ENCODE assay signal across 9 cellular contexts in genomic region chr11:83072689-83073242, GRCh38. TPM values are rescaled to one million over a fixed set of nuclear protein-coding genes. Genes with fewer than 3 reads are reported as not detected.
A peak's percentile ranks its signal among the peaks of the same experiment; 100 is the strongest.
DNase-seq lines count a peak whose midpoint lies in the region; ATAC-seq and TF ChIP-seq lines count a peak whose summit lies in the region.
"Had no signal": no experiment of that assay in that cellular context is flagged by ENCODE, and none has a peak within 500 bp of the region (broad histone marks: within the 10 kb centered on the region; RNA-seq: fewer than 3 reads in every experiment).

No MANE protein-coding gene starts in this region.

- peak in 1 of 3 donors; percentile 24 for DNase-seq in CD4-positive, CD25-positive, alpha-beta regulatory T cell
- DNase-seq in IMR-90 (no peak), ecto neural progenitor cell (ENCODE audit: low spot score) (peak; percentile 46), neural crest cell (ENCODE audit: low read depth, low spot score) (no peak), mesenteric fat pad (ENCODE audit: low spot score) (no peak), COR-L47 (lab: John Stamatoyannopoulos, UW) (no peak), GM13977 (ENCODE audit: low spot score) (no peak)
- no peak for DNase-seq in activated CD4-positive, CD25-positive, alpha-beta regulatory T cell treated with anti-CD3 and anti-CD28 coated beads, Interleukin-2, amount 50 U/mL, for 72 hours

- H4K8ac ChIP-seq in IMR-90 (ENCODE audit: low read depth in 2 of 2, low read length in 2 of 2), result peak overlapping the region; percentile 75 to 98

- H2AK9ac ChIP-seq in IMR-90 (replicated peaks; ENCODE audit: low read depth, low read length, poor library complexity), result peak overlapping the region; percentile 94

- H2BK15ac ChIP-seq in IMR-90 (ENCODE audit: low read depth, low read length), result 0 out of 3 replicates have a peak overlapping the region, but pooled peaks have one; percentile 17

- peak overlapping the region; percentile 99 for H3K4ac ChIP-seq in IMR-90 (ENCODE audit: low read depth, low read length)

- WGBS in IMR-90 (ENCODE audit: extremely low coverage in 2 of 2, insufficient read length in 1 of 2), 2 experiments, result no CpG with 5 or more reads among the region's 18 CpGs

- peak overlapping the region; percentile 78 for H4K5ac ChIP-seq in IMR-90 (ENCODE audit: low read depth, low read length)

- no peaks in the 10 kb centered on the region for H3K27me3 ChIP-seq in CD4-positive, CD25-positive, alpha-beta regulatory T cell (ENCODE audit: control insufficient read depth, insufficient read depth, low read length)
- no peaks in the 10 kb centered on the region for H3K27me3 ChIP-seq in IMR-90 (ENCODE audit: control insufficient read depth, insufficient read depth, low read length)

- no peak overlapping the region for H3K18ac ChIP-seq in IMR-90 (ENCODE audit: low read depth, low read length)

- H3K23ac ChIP-seq in IMR-90 (ENCODE audit: low read depth, low read length), result peak overlapping the region; percentile 99

- peak overlapping the region; percentile 99 for H3K56ac ChIP-seq in IMR-90 (ENCODE audit: extremely low read depth, insufficient read depth, low read length)

- no peaks in the 10 kb centered on the region for H3K9me1 ChIP-seq in IMR-90 (ENCODE audit: insufficient read depth, low read length)

- peak overlapping the region; percentile 72; the same call in 1 of the 2 replicates for H2BK120ac ChIP-seq in IMR-90 (ENCODE audit: low read depth, low read length)

- H3K4me2 ChIP-seq in IMR-90 (ENCODE audit: low read depth, low read length), result peak overlapping the region; percentile 87

- in situ Hi-C loops in IMR-90 (cut with MboI; ENCODE audit: low sequenced_read_pairs), result loop anchor here (10.0 kb wide), 1 partner anchor 168 kb away; the partner anchor contains the start of genes DDIAS and PRCP
- in situ Hi-C loops in GM13977 (cut with MboI; ENCODE audit: low pct_unique_long_range_greater_than_20kb, low sequenced_read_pairs, unreplicated experiment), result loop anchor here (10.0 kb wide), 1 partner anchor 168 kb away; the partner anchor contains the start of genes DDIAS and PRCP

- H3K14ac ChIP-seq in IMR-90 (replicated peaks; ENCODE audit: low read depth, low read length), result peak overlapping the region; percentile 100

- H3K4me1 ChIP-seq in CD4-positive, CD25-positive, alpha-beta regulatory T cell (ENCODE audit: control insufficient read depth, insufficient read depth, low read length, poor library complexity, severe bottlenecking), result peaks cover 55% of the 10 kb centered on the region
- H3K4me1 ChIP-seq in IMR-90 (ENCODE audit: control insufficient read depth, insufficient read depth, low read length), result peaks cover 7% of the 10 kb centered on the region

- POLR2A ChIA-PET in IMR-90 (lab: Charles Lee; ENCODE audit: unreplicated experiment), result interaction anchor here (1.5 kb wide), 1 partner anchor 21 kb away, joined by 4 read pairs; no protein-coding TSS in a partner anchor

- no peak overlapping the region for H3K27ac Mint-ChIP-seq in CD4-positive, CD25-positive, alpha-beta regulatory T cell
- H3K27ac Mint-ChIP-seq in neural crest cell (ENCODE audit: unreplicated experiment), result peak overlapping the region; percentile 88
- H3K27ac Mint-ChIP-seq: nephron had no signal

- CTCF ChIA-PET in IMR-90 (lab: Yijun Ruan, JAX), result no interaction called here

- H3K9me3 ChIP-seq in CD4-positive, CD25-positive, alpha-beta regulatory T cell (ENCODE audit: control insufficient read depth in 2 of 2, low read length in 2 of 2), result no peaks in the 10 kb centered on the region
- no peaks in the 10 kb centered on the region for H3K9me3 ChIP-seq in IMR-90 (ENCODE audit: control insufficient read depth, insufficient read depth, low read length)

- peaks cover 14% of the 10 kb centered on the region for H3K36me3 Mint-ChIP-seq in CD4-positive, CD25-positive, alpha-beta regulatory T cell
- peaks cover 8% of the 10 kb centered on the region for H3K36me3 Mint-ChIP-seq in neural crest cell (ENCODE audit: low read depth)

- peaks cover 29 to 49% (median 39%) of the 10 kb centered on the region in 4 donors for H3K4me1 Mint-ChIP-seq in CD4-positive, CD25-positive, alpha-beta regulatory T cell
- peaks cover 17% of the 10 kb centered on the region for H3K4me1 Mint-ChIP-seq in neural crest cell

- peak overlapping the region; percentile 87 for H3K4me3 ChIP-seq in CD4-positive, CD25-positive, alpha-beta regulatory T cell (ENCODE audit: low read depth, low read length)
- peak overlapping the region; percentile 64 for H3K4me3 ChIP-seq in IMR-90 (ENCODE audit: insufficient read depth, low read depth, low read length)

- peak overlapping the region; percentile 95 for H3K9ac ChIP-seq in IMR-90 (ENCODE audit: low read depth, low read length)

- H3K27ac ChIP-seq in CD4-positive, CD25-positive, alpha-beta regulatory T cell (ENCODE audit: insufficient read depth, low read length, poor library complexity, severe bottlenecking), result peak overlapping the region; percentile 93
- H3K27ac ChIP-seq in IMR-90 (ENCODE audit: insufficient read depth, low read length), result peak overlapping the region; percentile 93

- no peak for TF ChIP-seq POLR2A in IMR-90 (IDR thresholded peaks at IDR 0.05; ENCODE audit: low read depth, low read length)

- no peak overlapping the region for H2BK20ac ChIP-seq in IMR-90 (ENCODE audit: low read depth, low read length)

- dilution Hi-C loops in IMR-90 (cut with HindIII; ENCODE audit: low sequenced_read_pairs, unreplicated experiment), result loop anchor here (25.0 kb wide), 1 partner anchor 90 kb away; the partner anchor contains the start of gene PCF11

- intact Hi-C loops in IMR-90 (cut with micrococcal nuclease), result loop anchor here (5.0 to 10.0 kb wide), 3 partner anchors 60 to 358 kb away; no protein-coding TSS in a partner anchor

- peaks cover 0 to 2% (median 0%) of the 10 kb centered on the region in 7 donors for H3K9me3 Mint-ChIP-seq in CD4-positive, CD25-positive, alpha-beta regulatory T cell
- no peaks in the 10 kb centered on the region for H3K9me3 Mint-ChIP-seq in neural crest cell
- H3K9me3 Mint-ChIP-seq: nephron had no signal

- peak overlapping the region; percentile 96 for H2AFZ ChIP-seq in IMR-90 (replicated peaks; ENCODE audit: low read length, poor library complexity)

- no TSS peak for BruUV-seq in IMR-90 (replicated peaks; lab: Mats Ljungman, UMichigan)

- ATAC-seq in CD4-positive, CD25-positive, alpha-beta regulatory T cell (ENCODE audit: low read depth in 2 of 2), result no peak
- no peak for ATAC-seq in IMR-90 (ENCODE audit: low read depth)

- peaks cover 4% of the 10 kb centered on the region; the same call in 1 of the 2 replicates for H4K20me1 ChIP-seq in IMR-90 (ENCODE audit: insufficient read depth, low read length)

- TF ChIP-seq RAD21 in IMR-90 (IDR thresholded peaks at IDR 0.05; ENCODE audit: low read length), result no peak

- peak overlapping the region; percentile 87 for H2AK5ac ChIP-seq in IMR-90 (ENCODE audit: low read depth, low read length)

- no peak overlapping the region for H3K4me3 Mint-ChIP-seq in CD4-positive, CD25-positive, alpha-beta regulatory T cell
- H3K4me3 Mint-ChIP-seq in neural crest cell, result no peak overlapping the region
- H3K4me3 Mint-ChIP-seq: nephron had no signal

- H2BK5ac ChIP-seq in IMR-90 (ENCODE audit: low read depth, low read length, poor library complexity, severe bottlenecking), result peak overlapping the region; percentile 94

- TF ChIP-seq CTCF in IMR-90 (conservative IDR thresholded peaks at IDR 0.05; ENCODE audit: low read depth, low read length), result no peak
- TF ChIP-seq CTCF in neural crest cell (conservative IDR thresholded peaks at IDR 0.05), result no peak
- no peak for TF ChIP-seq CTCF in GM13977 (IDR thresholded peaks at IDR 0.05; ENCODE audit: extremely low read depth, insufficient read depth, missing control alignments)

- peaks cover 3% of the 10 kb centered on the region for H3K36me3 ChIP-seq in CD4-positive, CD25-positive, alpha-beta regulatory T cell (ENCODE audit: control insufficient read depth, insufficient read depth, low read length)
- H3K36me3 ChIP-seq in IMR-90 (ENCODE audit: control insufficient read depth, insufficient read depth, low read length), result peaks cover 4% of the 10 kb centered on the region

- no peaks in the 10 kb centered on the region for H3K27me3 Mint-ChIP-seq in CD4-positive, CD25-positive, alpha-beta regulatory T cell
- no peaks in the 10 kb centered on the region for H3K27me3 Mint-ChIP-seq in neural crest cell (ENCODE audit: low read depth)

- peaks cover 18 to 70% of the 10 kb centered on the region in 2 experiments for H3K79me1 ChIP-seq in IMR-90 (ENCODE audit: low read depth in 1 of 2, low read length in 2 of 2)

- peak overlapping the region; percentile 96 for H4K91ac ChIP-seq in IMR-90 (ENCODE audit: insufficient read depth, low read depth, low read length)

TF ChIP-seq in IMR-90, 13 proteins besides CTCF, POLR2A, EP300 and RAD21:
- TF ChIP-seq NFE2L2 (IDR thresholded peaks at IDR 0.05; ENCODE audit: low read depth, low read length) (no peak), MAFK (IDR thresholded peaks at IDR 0.05; ENCODE audit: low read depth, low read length) (no peak)
TF ChIP-seq in IMR-90: peak in this region for 0.

RNA-seq across cellular contexts. Expression of gene RAB30, which starts 1.1 kb away (rescaled TPM):
- 66.3 TPM for total RNA-seq in CD4-positive, CD25-positive, alpha-beta regulatory T cell
- polyA plus RNA-seq in CD4-positive, CD25-positive, alpha-beta regulatory T cell, result 10 to 100 TPM; 13.3 to 27.4 (median 21.4) TPM
- total RNA-seq in IMR-90 (2012; rRNA removed) (14.4 and 25.6 TPM in 2 replicates), neural crest cell (15.1 and 15.4 TPM in 2 replicates), mesenteric fat pad (33.9 TPM)
- polyA plus RNA-seq in IMR-90 (2012; rRNA removed), result 4.6 and 7.2 TPM in 2 replicates
- polyA plus RNA-seq in IMR-90 (2012; cell fraction: cytosol; rRNA removed), result 1.9 and 2.1 TPM in 2 replicates
- 2.1 and 7.3 TPM in 2 replicates for polyA plus RNA-seq in IMR-90 (2012; cell fraction: nucleus; rRNA removed; ENCODE audit: low replicate concordance)
